Comparison of ENCODE assay signal across 1 cellular context in the genomic region with DNA sequence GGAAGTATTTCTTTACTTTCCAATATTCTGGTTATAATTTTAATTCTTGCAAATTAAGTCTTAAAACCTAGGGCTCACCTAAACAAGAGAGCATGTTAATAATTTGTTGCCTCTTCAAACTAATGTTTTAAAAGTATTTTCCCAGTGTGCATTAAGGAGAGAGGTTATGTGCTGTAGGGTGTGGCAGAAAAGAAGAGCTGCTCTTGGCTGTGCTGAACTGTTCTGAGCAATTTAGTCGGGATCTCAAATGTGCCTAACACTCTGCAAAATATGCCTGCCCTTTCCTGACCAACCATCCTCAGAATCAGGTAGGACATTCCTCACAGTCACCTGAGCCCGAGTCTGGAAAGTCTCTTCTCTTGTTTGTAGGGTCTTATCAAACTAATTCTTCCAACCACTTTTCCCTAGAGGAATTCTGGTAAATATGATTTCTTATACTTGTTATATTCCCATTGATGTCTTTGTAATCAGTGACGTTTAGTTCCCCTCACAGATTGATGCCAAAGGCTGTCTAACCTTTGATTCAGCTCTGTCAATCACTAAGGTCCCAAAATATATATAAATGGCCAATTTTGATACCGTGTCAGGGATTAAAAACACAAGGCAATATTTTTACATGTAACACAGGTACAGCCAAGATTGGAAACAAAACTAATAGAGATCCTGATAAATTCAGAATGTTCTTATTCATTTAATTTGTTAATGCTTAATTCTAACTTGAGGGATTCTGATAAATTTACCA.
TF ChIP-seq lines count a peak whose summit lies in the region.

No MANE protein-coding gene starts in this region.

TF ChIP-seq in IMR-90, 13 proteins besides CTCF, POLR2A, EP300 and RAD21:
- TF ChIP-seq, protein P1, sequence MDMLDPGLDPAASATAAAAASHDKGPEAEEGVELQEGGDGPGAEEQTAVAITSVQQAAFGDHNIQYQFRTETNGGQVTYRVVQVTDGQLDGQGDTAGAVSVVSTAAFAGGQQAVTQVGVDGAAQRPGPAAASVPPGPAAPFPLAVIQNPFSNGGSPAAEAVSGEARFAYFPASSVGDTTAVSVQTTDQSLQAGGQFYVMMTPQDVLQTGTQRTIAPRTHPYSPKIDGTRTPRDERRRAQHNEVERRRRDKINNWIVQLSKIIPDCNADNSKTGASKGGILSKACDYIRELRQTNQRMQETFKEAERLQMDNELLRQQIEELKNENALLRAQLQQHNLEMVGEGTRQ (IDR thresholded peaks at IDR 0.05; ENCODE audit: low read depth, low read length): no peak
- no peak for TF ChIP-seq RFX5 (IDR thresholded peaks at IDR 0.05; ENCODE audit: low read depth, low read length)
- no peak for TF ChIP-seq MAFK (IDR thresholded peaks at IDR 0.05; ENCODE audit: low read depth, low read length)
- TF ChIP-seq BHLHE40 (IDR thresholded peaks at IDR 0.05; ENCODE audit: low read depth, low read length): no peak
- no peak for TF ChIP-seq RCOR1 (IDR thresholded peaks at IDR 0.05; ENCODE audit: insufficient replicate concordance, low read length)
- no peak for TF ChIP-seq MXI1 (IDR thresholded peaks at IDR 0.05; ENCODE audit: borderline replicate concordance, low read depth, low read length)
- TF ChIP-seq CHD1 (IDR thresholded peaks at IDR 0.05; ENCODE audit: low read depth, low read length): no peak
- TF ChIP-seq FOS (IDR thresholded peaks at IDR 0.05; ENCODE audit: low read depth, low read length): no peak
- TF ChIP-seq NFE2L2 (IDR thresholded peaks at IDR 0.05; ENCODE audit: low read depth, low read length): no peak
- TF ChIP-seq, protein P2, sequence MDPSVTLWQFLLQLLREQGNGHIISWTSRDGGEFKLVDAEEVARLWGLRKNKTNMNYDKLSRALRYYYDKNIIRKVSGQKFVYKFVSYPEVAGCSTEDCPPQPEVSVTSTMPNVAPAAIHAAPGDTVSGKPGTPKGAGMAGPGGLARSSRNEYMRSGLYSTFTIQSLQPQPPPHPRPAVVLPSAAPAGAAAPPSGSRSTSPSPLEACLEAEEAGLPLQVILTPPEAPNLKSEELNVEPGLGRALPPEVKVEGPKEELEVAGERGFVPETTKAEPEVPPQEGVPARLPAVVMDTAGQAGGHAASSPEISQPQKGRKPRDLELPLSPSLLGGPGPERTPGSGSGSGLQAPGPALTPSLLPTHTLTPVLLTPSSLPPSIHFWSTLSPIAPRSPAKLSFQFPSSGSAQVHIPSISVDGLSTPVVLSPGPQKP (IDR thresholded peaks at IDR 0.05; ENCODE audit: borderline replicate concordance, low read depth, low read length): no peak
- no peak for TF ChIP-seq MAZ (IDR thresholded peaks at IDR 0.05; ENCODE audit: borderline replicate concordance, low read depth, low read length)
- TF ChIP-seq SMC3 (IDR thresholded peaks at IDR 0.05; ENCODE audit: low read depth, low read length): no peak
- no peak for TF ChIP-seq CEBPB (IDR thresholded peaks at IDR 0.05; ENCODE audit: low read depth, low read length)
TF ChIP-seq in IMR-90: peak in this region for 0.
